18 cellular contexts compared by ENCODE assay signal in the genomic region with DNA sequence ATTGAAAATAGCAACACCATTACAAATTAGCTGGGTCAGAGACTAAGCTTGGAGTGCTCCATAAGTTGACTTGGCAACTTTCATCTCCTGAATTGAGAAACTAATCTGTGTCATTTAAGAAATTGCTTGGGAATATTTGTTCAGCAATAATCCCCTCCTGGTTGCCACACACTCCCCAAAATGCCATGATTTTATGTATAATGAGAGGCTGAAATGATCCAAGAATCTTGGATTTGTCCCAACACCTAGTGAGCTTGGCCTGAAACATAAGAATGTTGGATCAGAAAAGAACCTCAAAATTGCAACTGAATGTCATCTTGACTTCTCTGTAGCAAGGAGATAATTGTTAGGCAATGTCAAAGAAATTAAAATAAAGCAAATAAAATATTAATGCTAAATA.
"Had no signal": no experiment of that assay in that cellular context is flagged by ENCODE, and none has a peak within 500 bp of the region (broad histone marks: within the 10 kb centered on the region; RNA-seq: fewer than 3 reads in every experiment).

No MANE protein-coding gene starts in this region.

- H3K36me3 Mint-ChIP-seq: activated CD4-positive, alpha-beta memory T cell treated with anti-CD3 and anti-CD28 coated beads for 36 hours; activated naive CD8-positive, alpha-beta T cell; natural killer cell; T-cell had no signal

- H3K27ac Mint-ChIP-seq: activated CD4-positive, alpha-beta memory T cell treated with anti-CD3 and anti-CD28 coated beads for 36 hours; activated naive CD8-positive, alpha-beta T cell; natural killer cell; T-cell had no signal

- H3K4me1 Mint-ChIP-seq: natural killer cell, T-cell had no signal

- DNase-seq: activated CD4-positive, alpha-beta memory T cell treated with anti-CD3 and anti-CD28 coated beads for 36 hours; activated gamma-delta T cell; activated T-cell treated with anti-CD3 and anti-CD28 coated beads, Interleukin-2, amount 50 U/mL, for 4 hours; colonic mucosa; effector CD8-positive, alpha-beta T cell; foreskin keratinocyte; head of caudate nucleus; natural killer cell; right cardiac atrium; stimulated activated CD4-positive, alpha-beta T cell treated with anti-CD3 and anti-CD28 coated beads, Interleukin-1b, Interleukin-23, amount 100 ng/mL, for 48 hours; stimulated activated naive CD4-positive, alpha-beta T cell treated with Interleukin-2 at 50 U/mL for 16 hours; T-cell; T1000; upper lobe of left lung had no signal

- H3K4me3 Mint-ChIP-seq: activated CD4-positive, alpha-beta memory T cell treated with anti-CD3 and anti-CD28 coated beads for 36 hours; activated naive CD8-positive, alpha-beta T cell; activated T-cell treated with anti-CD3 and anti-CD28 coated beads, Interleukin-2, amount 50 U/mL, for 4 hours; natural killer cell; T-cell had no signal

- H3K9me3 Mint-ChIP-seq: activated CD4-positive, alpha-beta memory T cell treated with anti-CD3 and anti-CD28 coated beads for 36 hours; activated T-cell treated with anti-CD3 and anti-CD28 coated beads, Interleukin-2, amount 50 U/mL, for 4 hours had no signal

- H3K27me3 Mint-ChIP-seq: activated naive CD8-positive, alpha-beta T cell had no signal

- H3K4me1 ChIP-seq: colonic mucosa, foreskin keratinocyte, suprapubic skin had no signal

- H3K4me3 ChIP-seq: colonic mucosa, suprapubic skin, upper lobe of left lung had no signal

- H3K27me3 ChIP-seq: colonic mucosa, foreskin keratinocyte, suprapubic skin, upper lobe of left lung had no signal

- H3K9me3 ChIP-seq: colonic mucosa, suprapubic skin, upper lobe of left lung had no signal

- H3K36me3 ChIP-seq: colonic mucosa, suprapubic skin, upper lobe of left lung had no signal

- H3K27ac ChIP-seq: colonic mucosa, epithelial cell of prostate, foreskin keratinocyte, suprapubic skin, upper lobe of left lung, VCaP had no signal
